Comparison of ENCODE assay signal across 33 cellular contexts in the genomic region with DNA sequence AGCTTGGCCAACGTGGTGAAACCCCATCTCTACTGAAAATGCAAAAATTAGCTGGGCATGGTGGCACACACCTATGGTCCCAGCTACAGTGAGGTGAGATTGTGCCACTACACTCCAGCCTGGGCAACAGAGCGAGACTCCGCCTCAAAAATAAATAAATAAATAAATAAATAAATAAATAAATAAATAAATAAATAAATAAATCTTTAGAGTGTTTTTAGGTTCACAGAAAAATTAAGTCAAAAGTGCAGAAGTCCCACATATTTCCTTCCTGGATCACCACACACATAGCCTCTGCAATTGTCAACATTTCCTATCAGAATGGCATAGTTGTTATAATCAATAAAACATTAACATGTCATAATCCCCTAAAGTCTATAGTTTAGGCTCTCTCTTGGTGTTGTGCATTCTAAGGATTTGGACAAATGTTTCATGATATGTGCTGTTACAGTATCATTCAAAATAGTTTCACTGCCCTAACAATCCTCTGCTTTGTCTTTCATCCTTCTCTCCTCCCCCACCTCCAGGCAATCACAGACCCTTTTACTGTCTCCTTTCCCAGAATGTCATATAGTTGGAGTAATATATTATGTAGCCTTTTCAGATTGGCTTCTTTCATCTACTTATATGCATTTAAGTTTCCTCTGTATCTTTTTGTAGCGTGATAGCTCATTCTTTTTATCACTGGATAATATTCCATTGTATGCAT.
"Had no signal": no experiment of that assay in that cellular context is flagged by ENCODE, and none has a peak within 500 bp of the region (broad histone marks: within the 10 kb centered on the region; RNA-seq: fewer than 3 reads in every experiment).

No MANE protein-coding gene starts in this region.

- H3K4me3 ChIP-seq: ascending aorta, cardiac muscle cell, MG63, SJSA1 had no signal

- H3K9me3 ChIP-seq: ascending aorta, MG63, SJSA1 had no signal

- H3K27ac ChIP-seq: cardiac muscle cell, SJSA1, VCaP had no signal

- H3K36me3 ChIP-seq: ascending aorta, cardiac muscle cell, MG63, SJSA1 had no signal

- H3K4me1 Mint-ChIP-seq: activated CD4-positive, alpha-beta T cell treated with anti-CD3 and anti-CD28 coated beads, Interleukin-2, amount 10 ng/mL, durations not matched to agents 24 days and 14 days; activated naive CD8-positive, alpha-beta T cell treated with anti-CD3 and anti-CD28 coated beads for 36 hours; activated T-helper 17 cell treated with anti-CD3 and anti-CD28 coated beads, Interleukin-2, amount 50 U/mL, for 72 hours; central memory CD8-positive, alpha-beta T cell; T-cell; T-helper 17 cell had no signal

- H3K27me3 ChIP-seq: ascending aorta, cardiac muscle cell, MG63, SJSA1 had no signal

- H3K4me3 Mint-ChIP-seq: activated CD4-positive, alpha-beta T cell treated with anti-CD3 and anti-CD28 coated beads, Interleukin-2, amount 10 ng/mL, durations not matched to agents 24 days and 14 days; activated CD8-positive, alpha-beta T cell treated with anti-CD3 and anti-CD28 coated beads for 36 hours; activated naive CD8-positive, alpha-beta T cell treated with anti-CD3 and anti-CD28 coated beads for 36 hours; activated T-cell treated with anti-CD3 and anti-CD28 coated beads, Interleukin-2, amount 50 U/mL, for 72 hours; activated T-helper 17 cell treated with anti-CD3 and anti-CD28 coated beads, Interleukin-2, amount 50 U/mL, for 72 hours; central memory CD8-positive, alpha-beta T cell; T-cell; T-helper 17 cell had no signal

- H3K9me3 Mint-ChIP-seq: activated CD4-positive, alpha-beta T cell treated with anti-CD3 and anti-CD28 coated beads, Interleukin-2, amount 10 ng/mL, durations not matched to agents 24 days and 14 days; activated CD8-positive, alpha-beta T cell treated with anti-CD3 and anti-CD28 coated beads for 36 hours; activated naive CD8-positive, alpha-beta T cell treated with anti-CD3 and anti-CD28 coated beads for 36 hours; activated T-cell treated with anti-CD3 and anti-CD28 coated beads, Interleukin-2, amount 50 U/mL, for 72 hours; activated T-helper 17 cell treated with anti-CD3 and anti-CD28 coated beads, Interleukin-2, amount 50 U/mL, for 72 hours; central memory CD8-positive, alpha-beta T cell; T-cell had no signal

- H3K27ac Mint-ChIP-seq: activated CD4-positive, alpha-beta T cell treated with anti-CD3 and anti-CD28 coated beads, Interleukin-2, amount 10 ng/mL, durations not matched to agents 24 days and 14 days; activated CD8-positive, alpha-beta T cell treated with anti-CD3 and anti-CD28 coated beads for 36 hours; activated naive CD8-positive, alpha-beta T cell treated with anti-CD3 and anti-CD28 coated beads for 36 hours; activated T-cell treated with anti-CD3 and anti-CD28 coated beads, Interleukin-2, amount 50 U/mL, for 72 hours; activated T-helper 17 cell treated with anti-CD3 and anti-CD28 coated beads, Interleukin-2, amount 50 U/mL, for 72 hours; T-cell; T-helper 17 cell had no signal

- ATAC-seq: activated CD8-positive, alpha-beta T cell treated with anti-CD3 and anti-CD28 coated beads for 36 hours; activated T-cell treated with anti-CD3 and anti-CD28 coated beads, Interleukin-2, amount 50 U/mL, for 72 hours; activated T-helper 17 cell treated with anti-CD3 and anti-CD28 coated beads, Interleukin-2, amount 50 U/mL, for 72 hours; Panc1; SK-N-SH treated with all-trans-retinoic acid at 6 μM for 48 hours; T-cell; T-helper 17 cell had no signal

- DNase-seq: activated CD4-positive, alpha-beta T cell treated with anti-CD3 and anti-CD28 coated beads for 1 hour; activated CD4-positive, alpha-beta T cell treated with anti-CD3 and anti-CD28 coated beads, Interleukin-2, amount 10 ng/mL, durations not matched to agents 24 days and 14 days; activated CD4-positive, alpha-beta T cell treated with anti-CD3 and anti-CD28 coated beads, Interleukin-2, amount 50 U/mL, for 4 hours; activated CD4-positive, CD25-positive, alpha-beta regulatory T cell; activated CD8-positive, alpha-beta T cell treated with anti-CD3 and anti-CD28 coated beads for 36 hours; activated effector memory CD4-positive, alpha-beta T cell treated with anti-CD3 and anti-CD28 coated beads, Interleukin-2, amount 50 U/mL, for 16 hours; activated naive CD4-positive, alpha-beta T cell; activated naive CD4-positive, alpha-beta T cell treated with anti-CD3 and anti-CD28 coated beads, Interleukin-2, amount 50 U/mL, for 16 hours; activated naive CD8-positive, alpha-beta T cell treated with anti-CD3 and anti-CD28 coated beads for 36 hours; activated T-cell treated with anti-CD3 and anti-CD28 coated beads, Interleukin-2, amount 50 U/mL, for 1 hour; activated T-cell treated with anti-CD3 and anti-CD28 coated beads, Interleukin-2, amount 50 U/mL, for 72 hours; amniotic stem cell; Kasumi-1; MG63; NCI-H1048; NCI-H1105 treated with DMSO at 0.1 percent for 48 hours; NCI-H1436 treated with DMSO at 0.1 percent for 48 hours; NCI-H1694 treated with DMSO at 0.1 percent for 48 hours; NCI-H2029; NCI-H345; NCI-H524 treated with DMSO at 0.1 percent for 48 hours; RPMI8226; SHP77 treated with DMSO at 0.1 percent for 48 hours; T-cell; T-helper 17 cell had no signal

- H3K36me3 Mint-ChIP-seq: activated naive CD8-positive, alpha-beta T cell treated with anti-CD3 and anti-CD28 coated beads for 36 hours; T-cell had no signal
